ENCODE assay signal across 13 cellular contexts in the genomic region with DNA sequence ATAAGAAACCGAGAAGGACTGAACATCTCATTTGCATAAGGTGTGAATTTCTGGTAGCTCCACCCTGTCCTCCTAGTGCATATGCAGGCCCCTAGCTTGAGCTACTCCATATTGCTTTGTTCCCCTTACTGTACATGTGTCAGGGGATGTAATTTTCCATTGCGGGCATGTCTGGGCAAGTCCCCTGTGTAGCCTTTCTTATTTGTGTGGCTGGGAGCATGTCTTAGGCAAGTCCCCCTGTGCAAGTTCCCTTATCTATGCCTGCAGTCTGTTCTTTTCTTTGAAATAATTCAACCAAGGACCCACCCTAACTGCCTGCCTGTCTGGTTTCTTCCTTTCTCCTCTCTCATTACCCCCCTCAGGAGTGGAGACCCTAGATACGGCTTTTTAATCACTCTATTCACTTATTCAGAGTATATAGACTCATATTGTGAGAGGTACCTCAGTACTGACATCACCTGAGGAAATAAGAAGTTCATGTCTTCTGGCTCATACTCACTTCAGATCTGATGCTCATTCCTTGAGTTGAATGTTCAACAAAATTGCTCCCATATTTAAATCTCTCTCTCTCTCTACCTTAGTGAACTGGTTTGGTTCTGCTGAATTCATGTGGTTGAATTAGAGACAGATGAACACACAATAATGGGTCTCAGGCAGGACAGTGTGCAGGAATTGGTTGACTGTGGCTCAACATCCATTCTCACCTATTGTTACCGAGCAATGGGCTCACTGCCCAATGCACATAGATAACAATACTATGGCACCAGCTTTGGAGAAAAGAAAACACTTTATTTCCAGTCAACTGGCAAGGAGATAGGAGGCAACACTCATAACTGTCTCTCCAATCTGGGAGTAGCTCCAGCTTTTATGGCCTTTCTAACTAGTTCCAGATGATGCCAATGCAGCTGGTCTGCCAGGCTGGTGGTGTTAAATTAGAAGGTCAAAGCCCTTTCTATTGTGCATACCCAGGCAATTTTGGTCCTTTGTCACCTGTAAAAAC. TPM values are rescaled to one million over a fixed set of nuclear protein-coding genes. Genes with fewer than 3 reads are reported as not detected.
A peak's percentile ranks its signal among the peaks of the same experiment; 100 is the strongest.
DNase-seq lines count a peak whose midpoint lies in the region; TF ChIP-seq lines count a peak whose summit lies in the region.
"Had no signal": no experiment of that assay in that cellular context is flagged by ENCODE, and none has a peak within 500 bp of the region (broad histone marks: within the 10 kb centered on the region; RNA-seq: fewer than 3 reads in every experiment).

No MANE protein-coding gene starts in this region.

- peaks cover 13% of the 10 kb centered on the region for H3K9me3 Mint-ChIP-seq in mesothelial cell of epicardium
- H3K9me3 Mint-ChIP-seq: nephron had no signal

- no peak overlapping the region for H3K4me3 Mint-ChIP-seq in mesothelial cell of epicardium
- H3K4me3 Mint-ChIP-seq: nephron had no signal

- no peak overlapping the region for H3K27ac Mint-ChIP-seq in mesothelial cell of epicardium
- H3K27ac Mint-ChIP-seq: nephron had no signal

- H4K20me1 ChIP-seq in BLaER1 treated with 17β-estradiol and CSF1 and Interleukin-3, amounts not matched to agents 10 nM and 100 nM, result no peaks in the 10 kb centered on the region

- H3K27me3 ChIP-seq in BLaER1 treated with 17β-estradiol and CSF1 and Interleukin-3, amounts not matched to agents 10 nM and 100 nM, result no peaks in the 10 kb centered on the region
- H3K27me3 ChIP-seq: esophagus muscularis mucosa had no signal

- no peaks in the 10 kb centered on the region for H3K27me3 Mint-ChIP-seq in mesothelial cell of epicardium (ENCODE audit: low read depth)

- H3K4me1 Mint-ChIP-seq in mesothelial cell of epicardium, result peaks cover 12% of the 10 kb centered on the region

- peaks cover 14 to 24% (median 22%) of the 10 kb centered on the region in 11 experiments for H3K9me3 ChIP-seq in BLaER1 treated with 17β-estradiol and CSF1 and Interleukin-3, amounts not matched to agents 10 nM and 100 nM (replicated peaks in 1 of 11)
- H3K9me3 ChIP-seq: esophagus muscularis mucosa had no signal

- H3K4me3 ChIP-seq in BLaER1 treated with 17β-estradiol and CSF1 and Interleukin-3, amounts not matched to agents 10 nM and 100 nM, result peak overlapping the region in 3 of 10 experiments; percentile 5 to 19 (median 12); a peak in 4 of 20 replicates
- H3K4me3 ChIP-seq in GM12864 (ENCODE audit: low read depth, low read length) (no peak overlapping the region), fibroblast of villous mesenchyme (ENCODE audit: low read depth, low read length) (no peak overlapping the region)
- H3K4me3 ChIP-seq: esophagus muscularis mucosa, smooth muscle cell had no signal

- peak; percentile 4 for DNase-seq in GM12864 (ENCODE audit: low read depth)
- DNase-seq in OCI-M1 (lab: John Stamatoyannopoulos, UW), result peak; percentile 24
- peak; percentile 24 for DNase-seq in fibroblast of villous mesenchyme (ENCODE audit: low read depth)
- DNase-seq in mesothelial cell of epicardium (ENCODE audit: low spot score in 2 of 2, unreplicated experiment in 2 of 2), result no peak
- DNase-seq in DMS79 treated with DMSO at 0.1 percent for 48 hours (lab: John Stamatoyannopoulos, UW), result no peak
- DNase-seq in NCI-H345 (lab: John Stamatoyannopoulos, UW), result no peak
- DNase-seq: kidney, NCI-H524 treated with DMSO at 0.1 percent for 48 hours, T-helper 1 cell had no signal

- peaks cover 0 to 3% (median 0%) of the 10 kb centered on the region in 11 experiments; a peak in 1 of 22 replicates for H3K36me3 ChIP-seq in BLaER1 treated with 17β-estradiol and CSF1 and Interleukin-3, amounts not matched to agents 10 nM and 100 nM
- H3K36me3 ChIP-seq: esophagus muscularis mucosa had no signal

- TF ChIP-seq CTCF in GM12864 (IDR thresholded peaks at IDR 0.05; ENCODE audit: low read depth, low read length, missing control alignments) (no peak), fibroblast of villous mesenchyme (IDR thresholded peaks at IDR 0.05; ENCODE audit: insufficient read depth, low read depth, low read length) (no peak), mesothelial cell of epicardium (IDR thresholded peaks at IDR 0.05; ENCODE audit: unreplicated experiment) (no peak)

- H3K4me1 ChIP-seq in BLaER1 treated with 17β-estradiol and CSF1 and Interleukin-3, amounts not matched to agents 10 nM and 100 nM, result peaks cover 2 to 30% (median 17%) of the 10 kb centered on the region in 10 experiments; a peak in 15 of 20 replicates

- H3K9ac ChIP-seq in BLaER1 treated with 17β-estradiol and CSF1 and Interleukin-3, amounts not matched to agents 10 nM and 100 nM, result peak overlapping the region in 4 of 11 experiments; percentile 24 to 58 (median 29); a peak in 4 of 22 replicates

- peak overlapping the region in 10 of 11 experiments; percentile 0 to 83 (median 54); a peak in 16 of 22 replicates for H3K27ac ChIP-seq in BLaER1 treated with 17β-estradiol and CSF1 and Interleukin-3, amounts not matched to agents 10 nM and 100 nM
- H3K27ac ChIP-seq: esophagus muscularis mucosa had no signal

- H3K4me2 ChIP-seq in BLaER1 treated with 17β-estradiol and CSF1 and Interleukin-3, amounts not matched to agents 10 nM and 100 nM, result peak overlapping the region in 8 of 11 experiments; percentile 2 to 39 (median 28); a peak in 11 of 22 replicates
- H3K4me2 ChIP-seq: smooth muscle cell had no signal

- peaks cover 4% of the 10 kb centered on the region for H3K36me3 Mint-ChIP-seq in mesothelial cell of epicardium

RNA-seq across cellular contexts. Expression of a gene that starts 27.9 kb away (rescaled TPM):
- total RNA-seq in fibroblast of villous mesenchyme (0.97 and 3.5 TPM in 2 replicates), mesothelial cell of epicardium (3.9 to 5.8 TPM (median 4.9 TPM) in 3 replicates)

Comparison
In these comparisons a context has a peak if more than half of its experiments do, and no peak if none do; other contexts are left out.
1. DNase-seq: peak in GM12864 (single experiment), OCI-M1 (single experiment) and fibroblast of villous mesenchyme (single experiment); none in mesothelial cell of epicardium (0 of 2), DMS79 treated with DMSO at 0.1 percent for 48 hours (single experiment) and NCI-H345 (single experiment).